1 cellular context compared by ENCODE assay signal in genomic region chr3:62795978-62796635, GRCh38.
TF ChIP-seq lines count a peak whose summit lies in the region.

No MANE protein-coding gene starts in this region.

TF ChIP-seq in H1, 55 proteins besides CTCF, POLR2A, EP300 and RAD21:
- TF ChIP-seq SRF (IDR thresholded peaks at IDR 0.05; ENCODE audit: low read depth, low read length): no peak
- no peak for TF ChIP-seq CBX5 (IDR thresholded peaks at IDR 0.05; ENCODE audit: low read depth, low read length)
- peak; percentile 89 for TF ChIP-seq CEBPB (IDR thresholded peaks at IDR 0.05; ENCODE audit: low read depth, low read length)
- peak; percentile 62; the same call in 1 of the 2 replicates for TF ChIP-seq KDM1A (IDR thresholded peaks at IDR 0.05; ENCODE audit: borderline replicate concordance, low read length)
- no peak for TF ChIP-seq BCL11A (IDR thresholded peaks at IDR 0.05; ENCODE audit: low read depth in 2 of 2, low read length in 2 of 2)
- TF ChIP-seq NANOG (IDR thresholded peaks at IDR 0.05; ENCODE audit: insufficient read depth, low read depth, low read length, poor library complexity, severe bottlenecking): no peak
- TF ChIP-seq MAFK (IDR thresholded peaks at IDR 0.05; ENCODE audit: low read depth, low read length): 0 out of 2 replicates have a peak, but pooled peaks have one; percentile 3
- TF ChIP-seq POU5F1 (IDR thresholded peaks at IDR 0.05; ENCODE audit: low read depth, low read length): no peak
- TF ChIP-seq GTF2F1 (IDR thresholded peaks at IDR 0.05; ENCODE audit: borderline replicate concordance, low read depth, low read length): no peak
